In the genomic region with DNA sequence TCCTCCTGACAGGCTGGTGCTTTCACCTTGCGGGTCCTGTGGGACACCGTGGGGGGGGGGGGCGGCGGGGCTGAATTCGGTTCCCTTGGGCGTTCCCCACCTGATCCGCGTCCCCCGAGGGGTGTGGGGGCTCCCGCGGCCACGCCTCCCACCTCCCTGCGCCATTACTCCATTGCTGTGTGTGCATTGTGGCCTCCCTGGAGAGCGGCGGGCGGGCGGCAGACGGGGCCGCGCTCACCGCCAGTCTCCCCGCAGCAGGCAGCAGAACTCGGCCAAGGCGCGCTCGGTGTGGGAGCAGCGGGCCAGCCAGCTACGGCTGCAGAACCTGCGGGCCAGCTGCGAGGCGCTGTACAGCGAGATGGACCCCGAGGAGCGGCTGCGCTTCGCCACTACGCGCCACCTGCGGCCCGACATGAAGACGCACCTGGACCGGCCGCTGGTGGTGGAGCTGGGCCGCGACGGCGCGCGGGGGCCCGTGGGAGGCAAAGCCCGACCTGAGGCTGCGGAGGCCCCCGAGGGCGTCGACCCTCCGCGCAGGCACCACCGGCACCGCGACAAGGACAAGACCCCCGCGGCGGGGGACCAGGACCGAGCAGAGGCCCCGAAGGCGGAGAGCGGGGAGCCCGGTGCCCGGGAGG, we compare ENCODE assay signal across 1 cellular context.
TF ChIP-seq lines count a peak whose summit lies in the region.

No MANE protein-coding gene starts in this region.

TF ChIP-seq in WTC11, 78 proteins besides CTCF, POLR2A, EP300 and RAD21 (continued from another document):
- TF ChIP-seq, protein P1, sequence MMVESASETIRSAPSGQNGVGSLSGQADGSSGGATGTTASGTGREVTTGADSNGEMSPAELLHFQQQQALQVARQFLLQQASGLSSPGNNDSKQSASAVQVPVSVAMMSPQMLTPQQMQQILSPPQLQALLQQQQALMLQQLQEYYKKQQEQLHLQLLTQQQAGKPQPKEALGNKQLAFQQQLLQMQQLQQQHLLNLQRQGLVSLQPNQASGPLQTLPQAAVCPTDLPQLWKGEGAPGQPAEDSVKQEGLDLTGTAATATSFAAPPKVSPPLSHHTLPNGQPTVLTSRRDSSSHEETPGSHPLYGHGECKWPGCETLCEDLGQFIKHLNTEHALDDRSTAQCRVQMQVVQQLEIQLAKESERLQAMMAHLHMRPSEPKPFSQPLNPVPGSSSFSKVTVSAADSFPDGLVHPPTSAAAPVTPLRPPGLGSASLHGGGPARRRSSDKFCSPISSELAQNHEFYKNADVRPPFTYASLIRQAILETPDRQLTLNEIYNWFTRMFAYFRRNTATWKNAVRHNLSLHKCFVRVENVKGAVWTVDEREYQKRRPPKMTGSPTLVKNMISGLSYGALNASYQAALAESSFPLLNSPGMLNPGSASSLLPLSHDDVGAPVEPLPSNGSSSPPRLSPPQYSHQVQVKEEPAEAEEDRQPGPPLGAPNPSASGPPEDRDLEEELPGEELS (CRISPR knock-in tag; IDR thresholded peaks at IDR 0.05): no peak
TF ChIP-seq in WTC11: peak in this region for 14.
